In the genomic region with DNA sequence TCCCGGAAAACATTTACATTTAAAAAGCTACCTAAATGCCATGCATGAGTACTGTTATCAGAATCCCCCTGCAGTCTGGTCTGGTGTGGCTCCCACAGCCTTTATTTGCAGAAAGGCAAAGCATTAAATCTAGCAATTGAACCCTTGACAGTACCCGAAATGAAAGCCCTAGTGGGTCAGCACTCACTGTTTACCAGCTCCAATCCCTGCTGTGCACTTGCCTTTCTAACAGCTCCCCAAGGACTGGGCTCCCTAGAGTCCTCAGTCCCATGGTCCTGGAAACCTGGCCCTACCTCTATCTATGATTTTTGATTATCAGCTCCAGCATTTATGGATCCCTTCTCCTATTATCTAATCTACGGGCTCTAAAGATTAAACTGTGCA, we compare ENCODE assay signal across 12 cellular contexts. TPM values are rescaled to one million over a fixed set of nuclear protein-coding genes. Genes with fewer than 3 reads are reported as not detected.
A peak's percentile ranks its signal among the peaks of the same experiment; 100 is the strongest.
DNase-seq lines count a peak whose midpoint lies in the region; ATAC-seq and TF ChIP-seq lines count a peak whose summit lies in the region.
"Had no signal": no experiment of that assay in that cellular context is flagged by ENCODE, and none has a peak within 500 bp of the region (broad histone marks: within the 10 kb centered on the region; RNA-seq: fewer than 3 reads in every experiment).

No MANE protein-coding gene starts in this region.

- H3K9me3 ChIP-seq in PC-9 (ENCODE audit: insufficient read depth, low read depth) (0 out of 2 replicates have a peak, but pooled peaks cover 3% of the 10 kb centered on the region), left lung (no peaks in the 10 kb centered on the region), uterus (no peaks in the 10 kb centered on the region)

- H3K4me2 ChIP-seq in PC-9: peak overlapping the region; percentile 90

- H3K9me3 Mint-ChIP-seq in stimulated activated naive B cell treated with anti-CD40 and anti-IgM and Interleukin-4, amounts not matched to agents 10 μg/mL and 1 μg/mL and 100 μg/mL, for 72 hours: peaks cover 4 to 8% of the 10 kb centered on the region in 2 donors

- H3K4me1 Mint-ChIP-seq in stimulated activated naive B cell treated with anti-CD40 and anti-IgM and Interleukin-4, amounts not matched to agents 10 μg/mL and 1 μg/mL and 100 μg/mL, for 72 hours: peaks cover 39 to 63% of the 10 kb centered on the region in 2 donors

- H3K36me3 Mint-ChIP-seq in stimulated activated naive B cell treated with anti-CD40 and anti-IgM and Interleukin-4, amounts not matched to agents 10 μg/mL and 1 μg/mL and 100 μg/mL, for 72 hours: peaks cover 4 to 10% of the 10 kb centered on the region in 2 donors
- H3K36me3 Mint-ChIP-seq: immature natural killer cell had no signal

- intact Hi-C loops in PC-9 (cut with micrococcal nuclease; ENCODE audit: unreplicated experiment): loop anchor here (5.0 kb wide), 2 partner anchors 188 to 247 kb away; no protein-coding TSS in a partner anchor
- intact Hi-C loops in left lung (cut with DNase I): no loop called here
- intact Hi-C loops in uterus (cut with DNase I; ENCODE audit: low total_unique reads): no loop called here

- no peak for TF ChIP-seq POLR2A in uterus (IDR thresholded peaks at IDR 0.05)

- peak overlapping the region; percentile 62; the same call in 1 of the 2 replicates for H2AFZ ChIP-seq in PC-9
- H2AFZ ChIP-seq: parathyroid adenoma had no signal

- H3K4me3 ChIP-seq in HL-60 (replicated peaks; ENCODE audit: insufficient read depth, low read length) (no peak overlapping the region), PC-9 (no peak overlapping the region), left lung (no peak overlapping the region), uterus (no peak overlapping the region)

- H4K20me1 ChIP-seq in PC-9 (ENCODE audit: insufficient read depth): no peaks in the 10 kb centered on the region

- no peak for DNase-seq in HL-60 (ENCODE audit: low read depth in 1 of 2, low spot score in 1 of 2)
- no peak for DNase-seq in PC-9
- no peak for DNase-seq in left lung
- no peak for DNase-seq in stimulated activated naive B cell treated with anti-CD40 and anti-IgM and Interleukin-4, amounts not matched to agents 10 μg/mL and 1 μg/mL and 100 μg/mL, for 72 hours
- DNase-seq in uterus: no peak
- DNase-seq in ureter (ENCODE audit: low spot score): no peak
- DNase-seq: activated CD8-positive, alpha-beta memory T cell treated with anti-CD3 and anti-CD28 coated beads, Interleukin-2, amount 50 U/mL, for 48 hours; aorta had no signal

- no TSS peak for BruUV-seq in PC-9 (replicated peaks; lab: Mats Ljungman, UMichigan)

- no peaks in the 10 kb centered on the region for H3K9me2 ChIP-seq in PC-9 (ENCODE audit: insufficient read depth)

- ATAC-seq in left lung (no peak), GM19324 (IDR thresholded peaks at IDR 0.05; ENCODE audit: low FRiP score, unreplicated experiment) (no peak)
- ATAC-seq in stimulated activated naive B cell treated with anti-CD40 and anti-IgM and Interleukin-4, amounts not matched to agents 10 μg/mL and 1 μg/mL and 100 μg/mL, for 72 hours (replicated peaks): no peak
- ATAC-seq: Panc1 had no signal

- H3K27ac Mint-ChIP-seq in stimulated activated naive B cell treated with anti-CD40 and anti-IgM and Interleukin-4, amounts not matched to agents 10 μg/mL and 1 μg/mL and 100 μg/mL, for 72 hours: peak overlapping the region; percentile 96

- H3K27ac ChIP-seq in HL-60 (replicated peaks) (peak overlapping the region; percentile 83), PC-9 (peak overlapping the region; percentile 99), left lung (peak overlapping the region; percentile 70 to 90), uterus (peak overlapping the region in 1 of 2 donors; percentile 37)
- H3K27ac ChIP-seq: parathyroid adenoma had no signal

- peaks cover 29% of the 10 kb centered on the region for H3K79me2 ChIP-seq in PC-9 (ENCODE audit: low read depth)
- H3K79me2 ChIP-seq: parathyroid adenoma had no signal

- peaks cover 47% of the 10 kb centered on the region for H3F3A ChIP-seq in PC-9 (ENCODE audit: insufficient read depth, low read depth)

- TF ChIP-seq CTCF in HL-60 (IDR thresholded peaks at IDR 0.05; ENCODE audit: insufficient read depth, low read length): no peak
- TF ChIP-seq CTCF in PC-9 (conservative IDR thresholded peaks at IDR 0.05): no peak
- no peak for TF ChIP-seq CTCF in left lung (IDR thresholded peaks at IDR 0.05)
- no peak for TF ChIP-seq CTCF in uterus (IDR thresholded peaks at IDR 0.05)

- CTCF ChIA-PET in PC-9 (lab: Charles Lee): interaction anchor here (1.1 kb wide), 1 partner anchor 92 kb away, joined by 3 read pairs; no protein-coding TSS in a partner anchor

- H3K27me3 Mint-ChIP-seq in stimulated activated naive B cell treated with anti-CD40 and anti-IgM and Interleukin-4, amounts not matched to agents 10 μg/mL and 1 μg/mL and 100 μg/mL, for 72 hours: no peaks in the 10 kb centered on the region

- H3K4me1 ChIP-seq in PC-9 (replicated peaks; ENCODE audit: insufficient read depth): peaks cover 67% of the 10 kb centered on the region
- H3K4me1 ChIP-seq in left lung: peaks cover 5 to 40% of the 10 kb centered on the region in 2 donors
- no peaks in the 10 kb centered on the region for H3K4me1 ChIP-seq in uterus
- H3K4me1 ChIP-seq: parathyroid adenoma had no signal

- POLR2A ChIA-PET in PC-9 (lab: Charles Lee; ENCODE audit: unreplicated experiment): interaction anchor here (0.6 to 1.1 kb wide), 3 partner anchors 20 to 182 kb away, joined by 3 to 10 read pairs (median 6); no protein-coding TSS in a partner anchor

- peak overlapping the region in 1 of 2 donors; percentile 54 for H3K4me3 Mint-ChIP-seq in stimulated activated naive B cell treated with anti-CD40 and anti-IgM and Interleukin-4, amounts not matched to agents 10 μg/mL and 1 μg/mL and 100 μg/mL, for 72 hours

- no peaks in the 10 kb centered on the region for H3K27me3 ChIP-seq in HL-60 (ENCODE audit: insufficient read depth, poor library complexity, severe bottlenecking)
- H3K27me3 ChIP-seq in PC-9 (ENCODE audit: insufficient read depth, low read depth): no peaks in the 10 kb centered on the region
- no peaks in the 10 kb centered on the region for H3K27me3 ChIP-seq in left lung
- H3K27me3 ChIP-seq in uterus: no peaks in the 10 kb centered on the region

- peaks cover 3% of the 10 kb centered on the region; the same call in 1 of the 2 replicates for H3K36me3 ChIP-seq in PC-9 (ENCODE audit: low read depth)
- H3K36me3 ChIP-seq in left lung: no peaks in the 10 kb centered on the region
- no peaks in the 10 kb centered on the region for H3K36me3 ChIP-seq in uterus

RNA-seq across cellular contexts. Expression of a gene that starts 1.9 kb away (rescaled TPM):
- 48.4 and 50.8 TPM in 2 replicates for total RNA-seq in PC-9 (2021)
- 10 to 100 TPM; 28.5 to 36.2 TPM for total RNA-seq in left lung
- 10 to 100 TPM in 1 of 4 donors, 1 to 10 TPM in 2, not detected in 1; 1.0 to 23.9 (median 1.5) TPM for total RNA-seq in uterus
- total RNA-seq in ureter: 35.2 TPM
